ENCODE assay signal across 9 cellular contexts in genomic region chr7:584122-584465, GRCh38.
DNase-seq lines count a peak whose midpoint lies in the region; ATAC-seq and TF ChIP-seq lines count a peak whose summit lies in the region.
"Had no signal": no experiment of that assay in that cellular context is flagged by ENCODE, and none has a peak within 500 bp of the region (broad histone marks: within the 10 kb centered on the region; RNA-seq: fewer than 3 reads in every experiment).

No MANE protein-coding gene starts in this region.

- no peak overlapping the region for H3K27ac ChIP-seq in substantia nigra (ENCODE audit: low read depth, low read length, poor library complexity, severe bottlenecking)
- H3K27ac ChIP-seq: SJSA1 had no signal

- peaks cover 15% of the 10 kb centered on the region for H3K4me1 Mint-ChIP-seq in T-helper 17 cell
- peaks cover 33% of the 10 kb centered on the region for H3K4me1 Mint-ChIP-seq in activated T-cell treated with anti-CD3 and anti-CD28 coated beads, Interleukin-2, amount 50 U/mL, for 72 hours (ENCODE audit: low read depth)
- H3K4me1 Mint-ChIP-seq in natural killer cell: peaks cover 0 to 24% of the 10 kb centered on the region in 2 donors

- ATAC-seq in T-helper 17 cell (peak; percentile 96), natural killer cell (peak; percentile 75 to 84 (median 78)), GM19452 (IDR thresholded peaks at IDR 0.05; ENCODE audit: unreplicated experiment) (no peak), HG03280 (IDR thresholded peaks at IDR 0.05; ENCODE audit: unreplicated experiment) (no peak), GM21528 (IDR thresholded peaks at IDR 0.05; ENCODE audit: low FRiP score, unreplicated experiment) (no peak)
- peak; percentile 90 to 91 for ATAC-seq in activated T-cell treated with anti-CD3 and anti-CD28 coated beads, Interleukin-2, amount 50 U/mL, for 72 hours (replicated peaks in 1 of 2)
- peak; percentile 84 for ATAC-seq in stimulated activated naive CD8-positive, alpha-beta T cell treated with anti-CD3 and anti-CD28 coated beads, Interleukin-15, Interleukin-2, amounts not matched to agents 100 U/mL and 50 U/mL, for 24 hours

- H3K27ac Mint-ChIP-seq in T-helper 17 cell: peak overlapping the region; percentile 99
- H3K27ac Mint-ChIP-seq in activated T-cell treated with anti-CD3 and anti-CD28 coated beads, Interleukin-2, amount 50 U/mL, for 72 hours: peak overlapping the region; percentile 13
- peak overlapping the region; percentile 38 to 70 for H3K27ac Mint-ChIP-seq in natural killer cell

- H3K4me3 Mint-ChIP-seq in T-helper 17 cell (peak overlapping the region; percentile 90), natural killer cell (peak overlapping the region; percentile 43)
- H3K4me3 Mint-ChIP-seq in activated T-cell treated with anti-CD3 and anti-CD28 coated beads, Interleukin-2, amount 50 U/mL, for 72 hours: peak overlapping the region; percentile 82 to 90

- TF ChIP-seq CTCF in natural killer cell (IDR thresholded peaks at IDR 0.05): no peak

- no peaks in the 10 kb centered on the region for H3K9me3 ChIP-seq in T-helper 17 cell (ENCODE audit: control insufficient read depth, low read length, poor library complexity, severe bottlenecking)
- H3K9me3 ChIP-seq: SJSA1 had no signal

- peak; percentile 80 to 87 (median 81) for DNase-seq in T-helper 17 cell
- DNase-seq in activated T-cell treated with anti-CD3 and anti-CD28 coated beads, Interleukin-2, amount 50 U/mL, for 72 hours: peak; percentile 88 to 93
- DNase-seq in natural killer cell: peak; percentile 35
- peak; percentile 86 for DNase-seq in stimulated activated naive CD8-positive, alpha-beta T cell treated with anti-CD3 and anti-CD28 coated beads, Interleukin-15, Interleukin-2, amounts not matched to agents 100 U/mL and 50 U/mL, for 24 hours
- DNase-seq in substantia nigra (lab: John Stamatoyannopoulos, UW): no peak

- intact Hi-C loops in natural killer cell (cut with micrococcal nuclease): no loop called here

- peaks cover 10 to 15% of the 10 kb centered on the region in 2 donors for H3K9me3 Mint-ChIP-seq in activated T-cell treated with anti-CD3 and anti-CD28 coated beads, Interleukin-2, amount 50 U/mL, for 72 hours
- peaks cover 7 to 8% of the 10 kb centered on the region in 2 donors for H3K9me3 Mint-ChIP-seq in natural killer cell

- H3K36me3 Mint-ChIP-seq in T-helper 17 cell (ENCODE audit: low read depth): peaks cover 10% of the 10 kb centered on the region
- peaks cover 29 to 43% of the 10 kb centered on the region in 2 donors for H3K36me3 Mint-ChIP-seq in activated T-cell treated with anti-CD3 and anti-CD28 coated beads, Interleukin-2, amount 50 U/mL, for 72 hours (ENCODE audit: insufficient read depth in 2 of 2)
- H3K36me3 Mint-ChIP-seq in natural killer cell: no peaks in the 10 kb centered on the region

- no peaks in the 10 kb centered on the region for H3K27me3 Mint-ChIP-seq in T-helper 17 cell
- no peaks in the 10 kb centered on the region for H3K27me3 Mint-ChIP-seq in activated T-cell treated with anti-CD3 and anti-CD28 coated beads, Interleukin-2, amount 50 U/mL, for 72 hours (ENCODE audit: low read depth)
- no peaks in the 10 kb centered on the region for H3K27me3 Mint-ChIP-seq in natural killer cell (ENCODE audit: low read depth in 2 of 2)

Comparison
In these comparisons a context has a peak if more than half of its experiments do, and no peak if none do; other contexts are left out.
1. ATAC-seq: peak in T-helper 17 cell (single experiment), activated T-cell treated with anti-CD3 and anti-CD28 coated beads, Interleukin-2, amount 50 U/mL, for 72 hours (2 of 2), natural killer cell (3 of 3) and stimulated activated naive CD8-positive, alpha-beta T cell treated with anti-CD3 and anti-CD28 coated beads, Interleukin-15, Interleukin-2, amounts not matched to agents 100 U/mL and 50 U/mL, for 24 hours (single experiment); none in GM19452 (single experiment), HG03280 (single experiment) and GM21528 (single experiment).
2. DNase-seq: peak in T-helper 17 cell (3 of 3), activated T-cell treated with anti-CD3 and anti-CD28 coated beads, Interleukin-2, amount 50 U/mL, for 72 hours (2 of 2), natural killer cell (single experiment) and stimulated activated naive CD8-positive, alpha-beta T cell treated with anti-CD3 and anti-CD28 coated beads, Interleukin-15, Interleukin-2, amounts not matched to agents 100 U/mL and 50 U/mL, for 24 hours (single experiment); none in substantia nigra (0 of 49).
3. H3K27ac Mint-ChIP-seq: peak in every context shown above with its lines; median percentile 99 in T-helper 17 cell; 54 in natural killer cell; 13 in activated T-cell treated with anti-CD3 and anti-CD28 coated beads, Interleukin-2, amount 50 U/mL, for 72 hours.
4. Peak in every context shown above with its lines, with median percentiles within 50 percentile points of each other: H3K4me3 Mint-ChIP-seq.